Comparison of ENCODE assay signal across 8 cellular contexts in the genomic region with DNA sequence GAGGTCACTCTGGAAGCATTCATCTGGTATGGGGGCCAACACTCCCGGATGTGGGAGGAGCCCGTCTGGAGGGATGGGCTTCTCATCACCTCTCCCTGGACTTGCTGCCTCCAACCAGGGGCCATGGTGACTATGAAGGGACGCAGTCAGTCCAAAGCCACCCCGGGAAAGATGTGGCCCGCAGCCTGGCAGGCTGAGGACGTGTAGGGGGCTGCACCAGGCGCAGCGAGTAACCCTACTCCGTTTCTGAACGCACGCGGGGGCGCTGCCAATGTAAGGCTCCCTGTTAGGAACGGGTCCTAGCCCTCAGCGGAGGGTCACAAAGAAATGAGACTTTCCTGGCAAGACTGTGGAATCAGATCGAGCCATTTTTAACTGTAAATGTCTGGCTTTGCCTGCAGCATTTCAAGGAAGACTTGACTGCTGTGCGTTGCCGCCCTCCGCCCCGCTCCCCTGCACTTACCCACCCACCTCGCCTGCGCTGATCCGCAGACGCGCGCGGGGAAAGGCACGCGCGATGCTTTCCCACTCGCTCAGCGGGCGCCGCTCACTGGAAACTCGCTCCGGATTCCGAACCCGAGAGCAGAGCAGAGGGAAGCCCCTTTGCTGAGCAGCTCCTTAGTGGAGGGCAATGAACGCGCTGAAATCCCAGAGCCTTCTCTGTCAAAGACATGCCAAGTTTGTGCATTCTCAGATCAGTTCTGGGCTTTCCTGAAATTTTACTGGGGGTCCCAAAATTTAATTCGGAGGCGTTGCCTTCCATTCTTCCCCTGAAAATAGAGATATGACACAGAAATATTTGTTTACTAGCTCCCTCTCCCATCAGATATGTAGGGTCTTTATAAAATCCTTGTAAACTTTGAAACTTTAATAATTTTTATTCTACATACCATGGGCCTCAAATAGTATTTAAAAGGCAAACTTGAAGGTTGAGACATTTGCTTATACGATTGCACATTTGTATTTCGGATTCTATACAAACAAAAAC. TPM values are rescaled to one million over a fixed set of nuclear protein-coding genes. Genes with fewer than 3 reads are reported as not detected.
DNase-seq lines count a peak whose midpoint lies in the region; ATAC-seq and TF ChIP-seq lines count a peak whose summit lies in the region.

No MANE protein-coding gene starts in this region.

- no peaks in the 10 kb centered on the region for H3K79me2 ChIP-seq in neural cell (replicated peaks; ENCODE audit: insufficient read depth, low read length)

- H2AFZ ChIP-seq in neural cell (ENCODE audit: low read depth, low read length) = no peak overlapping the region

- no peaks in the 10 kb centered on the region for H3K36me3 ChIP-seq in neural cell (ENCODE audit: insufficient read depth, low read length)

- POLR2A ChIA-PET in GM10248 (lab: Yijun Ruan, JAX) = no interaction called here

- ATAC-seq in HG03175 (IDR thresholded peaks at IDR 0.05; ENCODE audit: unreplicated experiment) (no peak), GM21447 (IDR thresholded peaks at IDR 0.05; ENCODE audit: unreplicated experiment) (no peak)

- CTCF ChIA-PET in GM10248 (lab: Yijun Ruan, JAX) = interaction anchor here (1.0 to 1.3 kb wide), 2 partner anchors 10 to 15 kb away, joined by 3 read pairs; no protein-coding TSS in a partner anchor

- no peaks in the 10 kb centered on the region for H4K20me1 ChIP-seq in neural cell (ENCODE audit: insufficient read depth)

- H3K9me2 ChIP-seq in neural cell (ENCODE audit: insufficient read depth, low read length) = no peaks in the 10 kb centered on the region

- no peak for TF ChIP-seq RAD21 in neural cell (conservative IDR thresholded peaks at IDR 0.05)

- no peaks in the 10 kb centered on the region for H3K9me3 ChIP-seq in neural cell (ENCODE audit: low read length)

- no peaks in the 10 kb centered on the region for H3F3A ChIP-seq in neural cell (ENCODE audit: insufficient read depth, low read length, poor library complexity, severe bottlenecking)

- DNase-seq in AG10803 (ENCODE audit: low read depth) (no peak), NCI-H1930 (lab: John Stamatoyannopoulos, UW) (peak; percentile 61 to 69), epithelial cell of esophagus (ENCODE audit: low read depth) (no peak), GM10248 (ENCODE audit: extremely low spot score) (no peak), GM19238 (ENCODE audit: insufficient read length, low spot score) (no peak)

- TF ChIP-seq EP300 in neural cell (conservative IDR thresholded peaks at IDR 0.05; ENCODE audit: poor library complexity, severe bottlenecking) = no peak

- H3K9ac ChIP-seq in neural cell (ENCODE audit: low read length) = peak overlapping the region; percentile 6

- peak overlapping the region; percentile 73 for H3K4me2 ChIP-seq in neural cell (ENCODE audit: low read length)

- TF ChIP-seq CTCF in AG10803 (conservative IDR thresholded peaks at IDR 0.05; ENCODE audit: low read length) (no peak), epithelial cell of esophagus (IDR thresholded peaks at IDR 0.05; ENCODE audit: insufficient read depth, low read depth, low read length, missing control alignments) (no peak), neural cell (IDR thresholded peaks at IDR 0.05; ENCODE audit: poor library complexity, severe bottlenecking) (peak; percentile 11), GM10248 (IDR thresholded peaks at IDR 0.05; ENCODE audit: control extremely low read depth, extremely low read depth, low read depth, missing control alignments) (no peak)

- H3K4me3 ChIP-seq in AG10803 (ENCODE audit: low read length) (peak overlapping the region; percentile 48), epithelial cell of esophagus (ENCODE audit: low read length) (peak overlapping the region; percentile 32), neural cell (ENCODE audit: low read length) (peak overlapping the region; percentile 67)

- peaks cover 32% of the 10 kb centered on the region for H3K27me3 ChIP-seq in neural cell (ENCODE audit: insufficient read depth, low read depth, low read length)

- no peak overlapping the region for H3K27ac ChIP-seq in neural cell (ENCODE audit: low read length)

TF ChIP-seq in neural cell, 6 proteins besides CTCF, POLR2A, EP300 and RAD21:
- no peak for TF ChIP-seq REST (IDR thresholded peaks at IDR 0.05; ENCODE audit: borderline replicate concordance)
- TF ChIP-seq MXI1 (conservative IDR thresholded peaks at IDR 0.05; ENCODE audit: poor library complexity, severe bottlenecking) = peak; percentile 14

RNA-seq across cellular contexts. Expression of gene IL20RA, which starts 54.9 kb away (rescaled TPM):
- not detected in 2 replicates for polyA plus RNA-seq in neural cell
- polyA minus RNA-seq in neural cell = not detected in 2 replicates

Comparison
In these comparisons a context has a peak if more than half of its experiments do, and no peak if none do; other contexts are left out.
1. DNase-seq: peak in NCI-H1930 (2 of 2); none in AG10803 (single experiment), epithelial cell of esophagus (single experiment), GM10248 (single experiment) and GM19238 (single experiment).
2. Peak in every context shown above with its lines, with median percentiles within 50 percentile points of each other: H3K4me3 ChIP-seq.